27 cellular contexts compared by ENCODE assay signal in genomic region chr1:167305059-167305704, GRCh38.
A peak's percentile ranks its signal among the peaks of the same experiment; 100 is the strongest.
DNase-seq lines count a peak whose midpoint lies in the region; ATAC-seq and TF ChIP-seq lines count a peak whose summit lies in the region.
"Had no signal": no experiment of that assay in that cellular context is flagged by ENCODE, and none has a peak within 500 bp of the region (broad histone marks: within the 10 kb centered on the region; RNA-seq: fewer than 3 reads in every experiment).

No MANE protein-coding gene starts in this region.

- H3K4me1 Mint-ChIP-seq in MCF 10A (ENCODE audit: insufficient read depth, unreplicated experiment) (peaks cover 24% of the 10 kb centered on the region), T-helper 17 cell (peaks cover 14% of the 10 kb centered on the region)
- peaks cover 18% of the 10 kb centered on the region for H3K4me1 Mint-ChIP-seq in stimulated activated effector memory CD8-positive, alpha-beta T cell treated with anti-CD3 and anti-CD28 coated beads, Interleukin-12 subunit alpha, Interleukin-12 subunit beta, amount 100 ng/mL, for 72 hours

- DNase-seq in MCF 10A (ENCODE audit: unreplicated experiment) (no peak), breast epithelium (ENCODE audit: low spot score in 2 of 2) (no peak), T-helper 17 cell (no peak), epithelial cell of prostate (ENCODE audit: low read depth, low spot score) (no peak), amniotic stem cell (lab: John Stamatoyannopoulos, UW) (no peak)
- no peak for DNase-seq in stimulated activated effector memory CD8-positive, alpha-beta T cell treated with anti-CD3 and anti-CD28 coated beads, Interleukin-12 subunit alpha, Interleukin-12 subunit beta, amount 100 ng/mL, for 72 hours (ENCODE audit: low spot score in 2 of 2)
- DNase-seq: 8988T; CD4-positive, CD25-positive, alpha-beta regulatory T cell; DMS153; GM23248; H7; HFFc6; IMR-90; NCI-H1092 treated with DMSO at 0.1 percent for 48 hours; NCI-H1436; NCI-H187; NCI-H2081 treated with DMSO at 0.1 percent for 48 hours; NCI-H2171; NCI-H226; NCI-H510A; NCI-H774; RPMI8226; SHP77 had no signal

- H3K36me3 Mint-ChIP-seq in MCF 10A (ENCODE audit: insufficient read depth, unreplicated experiment) (no peaks in the 10 kb centered on the region), T-helper 17 cell (ENCODE audit: low read depth) (no peaks in the 10 kb centered on the region)
- H3K36me3 Mint-ChIP-seq in stimulated activated effector memory CD8-positive, alpha-beta T cell treated with anti-CD3 and anti-CD28 coated beads, Interleukin-12 subunit alpha, Interleukin-12 subunit beta, amount 100 ng/mL, for 72 hours = no peaks in the 10 kb centered on the region
- H3K36me3 Mint-ChIP-seq: CD4-positive, CD25-positive, alpha-beta regulatory T cell had no signal

- H3K9me3 ChIP-seq in breast epithelium = no peaks in the 10 kb centered on the region
- H3K9me3 ChIP-seq in T-helper 17 cell (ENCODE audit: control insufficient read depth, low read length, poor library complexity, severe bottlenecking) = no peaks in the 10 kb centered on the region
- H3K9me3 ChIP-seq: BLaER1 had no signal

- no peak overlapping the region for H3K27ac ChIP-seq in breast epithelium
- H3K27ac ChIP-seq in epithelial cell of prostate = peak overlapping the region; percentile 27
- H3K27ac ChIP-seq: BLaER1, GM23248, KMS-11 had no signal

- intact Hi-C loops in MCF 10A (cut with micrococcal nuclease) = no loop called here
- intact Hi-C loops in breast epithelium (cut with DNase I; ENCODE audit: low total_unique reads) = no loop called here

- TF ChIP-seq CTCF in MCF 10A (IDR thresholded peaks at IDR 0.05; ENCODE audit: unreplicated experiment) = no peak
- TF ChIP-seq CTCF in breast epithelium (IDR thresholded peaks at IDR 0.05) = no peak

- no peak for TF ChIP-seq POLR2A in breast epithelium (IDR thresholded peaks at IDR 0.05)

- H3K4me3 ChIP-seq in breast epithelium = no peak overlapping the region
- H3K4me3 ChIP-seq: BLaER1, GM23248 had no signal

- H3K36me3 ChIP-seq in breast epithelium = no peaks in the 10 kb centered on the region
- H3K36me3 ChIP-seq: BLaER1 had no signal

- BruUV-seq in MCF 10A (replicated peaks; lab: Mats Ljungman, UMichigan) = no TSS peak

- H3K4me3 Mint-ChIP-seq in MCF 10A (ENCODE audit: unreplicated experiment) = no peak overlapping the region
- H3K4me3 Mint-ChIP-seq in T-helper 17 cell = no peak overlapping the region
- H3K4me3 Mint-ChIP-seq in stimulated activated effector memory CD8-positive, alpha-beta T cell treated with anti-CD3 and anti-CD28 coated beads, Interleukin-12 subunit alpha, Interleukin-12 subunit beta, amount 100 ng/mL, for 72 hours = no peak overlapping the region
- H3K4me3 Mint-ChIP-seq: CD4-positive, CD25-positive, alpha-beta regulatory T cell; HFFc6 had no signal

- H3K27me3 Mint-ChIP-seq in MCF 10A (ENCODE audit: insufficient read depth, unreplicated experiment) (no peaks in the 10 kb centered on the region), T-helper 17 cell (no peaks in the 10 kb centered on the region)
- H3K27me3 Mint-ChIP-seq: CD4-positive, CD25-positive, alpha-beta regulatory T cell had no signal

- no peaks in the 10 kb centered on the region for H3K9me3 Mint-ChIP-seq in MCF 10A (ENCODE audit: unreplicated experiment)
- no peaks in the 10 kb centered on the region for H3K9me3 Mint-ChIP-seq in stimulated activated effector memory CD8-positive, alpha-beta T cell treated with anti-CD3 and anti-CD28 coated beads, Interleukin-12 subunit alpha, Interleukin-12 subunit beta, amount 100 ng/mL, for 72 hours
- H3K9me3 Mint-ChIP-seq: CD4-positive, CD25-positive, alpha-beta regulatory T cell; HFFc6 had no signal

- ATAC-seq in T-helper 17 cell (no peak), HG02610 (IDR thresholded peaks at IDR 0.05; ENCODE audit: unreplicated experiment) (no peak), GM18498 (IDR thresholded peaks at IDR 0.05; ENCODE audit: unreplicated experiment) (no peak)
- no peak for ATAC-seq in stimulated activated effector memory CD8-positive, alpha-beta T cell treated with anti-CD3 and anti-CD28 coated beads, Interleukin-12 subunit alpha, Interleukin-12 subunit beta, amount 100 ng/mL, for 72 hours

- no peaks in the 10 kb centered on the region for H3K4me1 ChIP-seq in breast epithelium

- POLR2A ChIA-PET in MCF 10A (lab: Yijun Ruan, JAX) = interaction anchor here (0.6 to 1.4 kb wide), 12 partner anchors 9 to 808 kb away, joined by 3 to 5 read pairs (median 3); no protein-coding TSS in a partner anchor

- H3K27me3 ChIP-seq in breast epithelium = no peaks in the 10 kb centered on the region
- H3K27me3 ChIP-seq: BLaER1 had no signal

- H3K27ac Mint-ChIP-seq in MCF 10A (ENCODE audit: low read depth, unreplicated experiment) (peak overlapping the region; percentile 82), T-helper 17 cell (peak overlapping the region; percentile 47)
- peak overlapping the region; percentile 63 for H3K27ac Mint-ChIP-seq in stimulated activated effector memory CD8-positive, alpha-beta T cell treated with anti-CD3 and anti-CD28 coated beads, Interleukin-12 subunit alpha, Interleukin-12 subunit beta, amount 100 ng/mL, for 72 hours
- H3K27ac Mint-ChIP-seq: CD4-positive, CD25-positive, alpha-beta regulatory T cell; HFFc6 had no signal

- CTCF ChIA-PET in MCF 10A (lab: Yijun Ruan, JAX) = interaction anchor here (0.6 to 2.4 kb wide), 6 partner anchors 14 to 162 kb away, joined by 3 to 9 read pairs (median 3); no protein-coding TSS in a partner anchor
